ENCODE assay signal across 25 cellular contexts in genomic region chr16:68094614-68094934, GRCh38. TPM values are rescaled to one million over a fixed set of nuclear protein-coding genes. Genes with fewer than 3 reads are reported as not detected.
DNase-seq lines count a peak whose midpoint lies in the region; ATAC-seq and TF ChIP-seq lines count a peak whose summit lies in the region.
"Had no signal": no experiment of that assay in that cellular context is flagged by ENCODE, and none has a peak within 500 bp of the region (broad histone marks: within the 10 kb centered on the region; RNA-seq: fewer than 3 reads in every experiment).

No MANE protein-coding gene starts in this region.

- no peaks in the 10 kb centered on the region for H3K9me3 ChIP-seq in Loucy (ENCODE audit: insufficient read depth, low read depth, low read length)
- H3K9me3 ChIP-seq: prostate gland, SJCRH30, vagina had no signal

- DNase-seq in activated CD4-positive, alpha-beta T cell treated with anti-CD3 and anti-CD28 coated beads, Interleukin-2, amount 10 ng/mL, durations not matched to agents 24 days and 14 days: no peak
- DNase-seq in activated CD4-positive, alpha-beta T cell treated with anti-CD3 and anti-CD28 coated beads for 4 hours: no peak
- no peak for DNase-seq in astrocyte of the cerebellum (ENCODE audit: low read depth)
- no peak for DNase-seq in neural crest cell (ENCODE audit: low read depth, low spot score)
- DNase-seq in NCI-H524 treated with DMSO at 0.1 percent for 48 hours (lab: John Stamatoyannopoulos, UW): no peak
- DNase-seq in dedifferentiated amniotic fluid mesenchymal stem cell (ENCODE audit: extremely low spot score): no peak
- DNase-seq: activated CD4-positive, CD25-positive, alpha-beta regulatory T cell; activated CD8-positive, alpha-beta memory T cell treated with anti-CD3 and anti-CD28 coated beads, Interleukin-2, amount 10 ng/mL, durations not matched to agents 7 days and 5 days; activated gamma-delta T cell; DMS 273 treated with DMSO at 0.1 percent for 48 hours; dorsolateral prefrontal cortex; left cardiac atrium; NCI-H146; NCI-H82; SJCRH30; small intestine; stimulated activated CD4-positive, alpha-beta T cell treated with anti-CD3 and anti-CD28 coated beads, Interleukin-4, amount 100 ng/mL, for 1 hour; substantia nigra had no signal

- peaks cover 55% of the 10 kb centered on the region for H3K4me1 Mint-ChIP-seq in activated CD4-positive, alpha-beta T cell treated with anti-CD3 and anti-CD28 coated beads, Interleukin-2, amount 10 ng/mL, durations not matched to agents 24 days and 14 days
- peaks cover 26% of the 10 kb centered on the region for H3K4me1 Mint-ChIP-seq in neural crest cell

- no peaks in the 10 kb centered on the region for H3K27me3 Mint-ChIP-seq in activated CD4-positive, alpha-beta T cell treated with anti-CD3 and anti-CD28 coated beads, Interleukin-2, amount 10 ng/mL, durations not matched to agents 24 days and 14 days
- no peaks in the 10 kb centered on the region for H3K27me3 Mint-ChIP-seq in neural crest cell (ENCODE audit: low read depth)
- H3K27me3 Mint-ChIP-seq: activated CD8-positive, alpha-beta memory T cell treated with anti-CD3 and anti-CD28 coated beads, Interleukin-2, amount 10 ng/mL, durations not matched to agents 7 days and 5 days had no signal

- H4K20me1 ChIP-seq in Loucy (ENCODE audit: insufficient read depth, low read length, poor library complexity, severe bottlenecking): peaks cover 96% of the 10 kb centered on the region

- H3K27ac Mint-ChIP-seq in activated CD4-positive, alpha-beta T cell treated with anti-CD3 and anti-CD28 coated beads, Interleukin-2, amount 10 ng/mL, durations not matched to agents 24 days and 14 days: no peak overlapping the region
- no peak overlapping the region for H3K27ac Mint-ChIP-seq in neural crest cell (ENCODE audit: unreplicated experiment)
- H3K27ac Mint-ChIP-seq: neural progenitor cell had no signal

- in situ Hi-C loops in astrocyte of the cerebellum (cut with HindIII; ENCODE audit: low sequenced_read_pairs): no loop called here

- ATAC-seq in HG03460 (IDR thresholded peaks at IDR 0.05; ENCODE audit: unreplicated experiment): no peak
- ATAC-seq: Panc1 had no signal

- peaks cover 99% of the 10 kb centered on the region for H3K79me2 ChIP-seq in Loucy (ENCODE audit: insufficient read depth, low read length)

- H3K4me3 ChIP-seq in Loucy (ENCODE audit: low read length, poor library complexity, severe bottlenecking): peak overlapping the region; percentile 86
- no peak overlapping the region for H3K4me3 ChIP-seq in astrocyte of the cerebellum (ENCODE audit: low read depth, low read length)
- H3K4me3 ChIP-seq: dorsolateral prefrontal cortex, neural progenitor cell, prostate gland, SJCRH30, vagina had no signal

- no peak overlapping the region for H2AFZ ChIP-seq in Loucy (ENCODE audit: low read length)
- H2AFZ ChIP-seq: neural progenitor cell had no signal

- H3K9me2 ChIP-seq in Loucy (replicated peaks; ENCODE audit: low read depth, low read length): no peaks in the 10 kb centered on the region

- peaks cover 66% of the 10 kb centered on the region for H3K4me1 ChIP-seq in Loucy (ENCODE audit: insufficient read depth, low read length, poor library complexity, severe bottlenecking)
- H3K4me1 ChIP-seq: prostate gland had no signal

- H3K9ac ChIP-seq in Loucy (ENCODE audit: low read depth, low read length, poor library complexity, severe bottlenecking): no peak overlapping the region
- H3K9ac ChIP-seq: neural progenitor cell had no signal

- H3K36me3 ChIP-seq in Loucy (ENCODE audit: insufficient read depth, low read length): peaks cover 7% of the 10 kb centered on the region
- H3K36me3 ChIP-seq: prostate gland, SJCRH30, vagina had no signal

- H3F3A ChIP-seq in Loucy (ENCODE audit: low read depth): no peaks in the 10 kb centered on the region

- intact Hi-C loops in activated CD4-positive, alpha-beta T cell treated with anti-CD3 and anti-CD28 coated beads, Interleukin-2, amount 10 ng/mL, durations not matched to agents 24 days and 14 days (cut with micrococcal nuclease): loop anchor here (1.0 to 10.0 kb wide), 4 partner anchors 22 to 133 kb away; no protein-coding TSS in a partner anchor

- peak overlapping the region; percentile 82 for H3K4me2 ChIP-seq in Loucy (ENCODE audit: low read depth, low read length, poor library complexity, severe bottlenecking)
- H3K4me2 ChIP-seq: neural progenitor cell had no signal

- H3K4me3 Mint-ChIP-seq in activated CD4-positive, alpha-beta T cell treated with anti-CD3 and anti-CD28 coated beads, Interleukin-2, amount 10 ng/mL, durations not matched to agents 24 days and 14 days: peak overlapping the region; percentile 58
- H3K4me3 Mint-ChIP-seq in neural crest cell: no peak overlapping the region
- H3K4me3 Mint-ChIP-seq: activated CD8-positive, alpha-beta memory T cell treated with anti-CD3 and anti-CD28 coated beads, Interleukin-2, amount 10 ng/mL, durations not matched to agents 7 days and 5 days; neural progenitor cell had no signal

- peaks cover 14% of the 10 kb centered on the region for H3K36me3 Mint-ChIP-seq in activated CD4-positive, alpha-beta T cell treated with anti-CD3 and anti-CD28 coated beads, Interleukin-2, amount 10 ng/mL, durations not matched to agents 24 days and 14 days (ENCODE audit: low read depth)
- H3K36me3 Mint-ChIP-seq in neural crest cell (ENCODE audit: low read depth): no peaks in the 10 kb centered on the region

- no peak for TF ChIP-seq CTCF in Loucy (conservative IDR thresholded peaks at IDR 0.05; ENCODE audit: low read length)
- TF ChIP-seq CTCF in astrocyte of the cerebellum (IDR thresholded peaks at IDR 0.05; ENCODE audit: low read depth, low read length, missing control alignments): peak; percentile 0
- peak; percentile 2 for TF ChIP-seq CTCF in neural crest cell (conservative IDR thresholded peaks at IDR 0.05)

- no peaks in the 10 kb centered on the region for H3K27me3 ChIP-seq in Loucy (ENCODE audit: insufficient read depth, low read length, poor library complexity, severe bottlenecking)
- H3K27me3 ChIP-seq: dorsolateral prefrontal cortex, neural progenitor cell, SJCRH30, vagina had no signal

- no peaks in the 10 kb centered on the region for H3K9me3 Mint-ChIP-seq in activated CD4-positive, alpha-beta T cell treated with anti-CD3 and anti-CD28 coated beads, Interleukin-2, amount 10 ng/mL, durations not matched to agents 24 days and 14 days
- no peaks in the 10 kb centered on the region for H3K9me3 Mint-ChIP-seq in neural crest cell
- H3K9me3 Mint-ChIP-seq: neural progenitor cell; T-helper 1 cell treated with Interleukin-12 subunit alpha and Interleukin-12 subunit beta and Interleukin-4 antibody, amounts not matched to agents 30 μg/mL and 1 μg/mL, for 36 hours had no signal

RNA-seq across cellular contexts. Expression of gene NFATC3, which starts 9.4 kb away (rescaled TPM):
- 143 and 146 TPM in 2 replicates for total RNA-seq in activated CD4-positive, alpha-beta T cell treated with anti-CD3 and anti-CD28 coated beads, Interleukin-2, amount 10 ng/mL, durations not matched to agents 24 days and 14 days
- total RNA-seq in neural crest cell: 64.9 and 71.7 TPM in 2 replicates
